In genomic region chr4:119493419-119493818, GRCh38 we compare ENCODE assay signal across 11 cellular contexts.
DNase-seq lines count a peak whose midpoint lies in the region; ATAC-seq and TF ChIP-seq lines count a peak whose summit lies in the region.
"Had no signal": no experiment of that assay in that cellular context is flagged by ENCODE, and none has a peak within 500 bp of the region (broad histone marks: within the 10 kb centered on the region; RNA-seq: fewer than 3 reads in every experiment).

No MANE protein-coding gene starts in this region.

- no peaks in the 10 kb centered on the region for H3K9me2 ChIP-seq in DOHH2 (replicated peaks; ENCODE audit: control insufficient read depth, low read length)

- H3K27ac ChIP-seq in DOHH2 (ENCODE audit: low read depth, low read length) = no peak overlapping the region
- H3K27ac ChIP-seq: ovary had no signal

- DNase-seq in Kasumi-1 (lab: John Stamatoyannopoulos, UW) = peak; percentile 11 to 44
- peak; percentile 27 for DNase-seq in amniotic epithelial cell (ENCODE audit: low read depth)
- peak; percentile 19 for DNase-seq in medulla oblongata (ENCODE audit: extremely low spot score)
- no peak for DNase-seq in NCI-H1436 treated with DMSO at 0.1 percent for 48 hours (lab: John Stamatoyannopoulos, UW)
- DNase-seq in C1 segment of cervical spinal cord (lab: John Stamatoyannopoulos, UW) = no peak
- DNase-seq: activated effector memory CD4-positive, alpha-beta T cell treated with anti-CD3 and anti-CD28 coated beads, Interleukin-2, amount 50 U/mL, for 16 hours; effector memory CD4-positive, alpha-beta T cell; ovary had no signal

- TF ChIP-seq CTCF in DOHH2 (IDR thresholded peaks at IDR 0.05; ENCODE audit: low read depth, low read length, poor library complexity, severe bottlenecking) = peak; percentile 34

- no peaks in the 10 kb centered on the region for H4K20me1 ChIP-seq in DOHH2 (ENCODE audit: control insufficient read depth, insufficient read depth, low read depth, low read length)

- no peak for ATAC-seq in HG03571 (IDR thresholded peaks at IDR 0.05; ENCODE audit: unreplicated experiment)
- no peak for ATAC-seq in HG03378 (IDR thresholded peaks at IDR 0.05; ENCODE audit: unreplicated experiment)

- no peaks in the 10 kb centered on the region for H3F3A ChIP-seq in DOHH2 (ENCODE audit: control insufficient read depth, insufficient read depth)

- H3K9me3 ChIP-seq in DOHH2 (ENCODE audit: control insufficient read depth, insufficient read depth, low read length) = no peaks in the 10 kb centered on the region
- H3K9me3 ChIP-seq: ovary had no signal

- H3K4me1 ChIP-seq in DOHH2 (ENCODE audit: control insufficient read depth, low read length) = no peaks in the 10 kb centered on the region

- no peaks in the 10 kb centered on the region for H3K27me3 ChIP-seq in DOHH2 (ENCODE audit: control insufficient read depth, low read length)
- H3K27me3 ChIP-seq: ovary had no signal

- no peak overlapping the region for H3K4me2 ChIP-seq in DOHH2 (ENCODE audit: low read length)

- H3K4me3 ChIP-seq in DOHH2 (ENCODE audit: low read length) = no peak overlapping the region
- H3K4me3 ChIP-seq: ovary had no signal

- H3K79me2 ChIP-seq in DOHH2 (ENCODE audit: control insufficient read depth, low read length) = no peaks in the 10 kb centered on the region

- peaks cover 20% of the 10 kb centered on the region for H3K36me3 ChIP-seq in DOHH2 (ENCODE audit: control insufficient read depth, low read length)
- H3K36me3 ChIP-seq: ovary had no signal

Comparison
In these comparisons a context has a peak if more than half of its experiments do, and no peak if none do; other contexts are left out.
1. DNase-seq: peak in Kasumi-1 (2 of 2), amniotic epithelial cell (single experiment) and medulla oblongata (single experiment); none in NCI-H1436 treated with DMSO at 0.1 percent for 48 hours (single experiment) and C1 segment of cervical spinal cord (0 of 14).